ENCODE assay signal across 1 cellular context in genomic region chr1:178371236-178371635, GRCh38.
TF ChIP-seq lines count a peak whose summit lies in the region.

No MANE protein-coding gene starts in this region.

TF ChIP-seq in HEK293, 187 proteins besides CTCF, POLR2A, EP300 and RAD21 (continued from another document):
- TF ChIP-seq ZNF449 (tag by site-specific recombination; IDR thresholded peaks at IDR 0.05) (peak; percentile 39; the same call in 1 of the 2 replicates), ZNF555 (tag by site-specific recombination; conservative IDR thresholded peaks at IDR 0.05) (no peak), ZNF830 (tag by site-specific recombination; IDR thresholded peaks at IDR 0.05; ENCODE audit: low read depth) (no peak), ZNF626 (tag by site-specific recombination; IDR thresholded peaks at IDR 0.05) (no peak), EGR2 (tag by site-specific recombination; IDR thresholded peaks at IDR 0.05; ENCODE audit: low read depth) (peak; percentile 43; the same call in 1 of the 2 replicates), ZFP37 (tag by site-specific recombination; IDR thresholded peaks at IDR 0.05) (no peak; the same call in 1 of the 2 replicates), ZNF223 (tag by site-specific recombination; IDR thresholded peaks at IDR 0.05) (no peak), ZBTB7A (tag by site-specific recombination; IDR thresholded peaks at IDR 0.05; ENCODE audit: low read depth) (no peak), ZNF624 (tag by site-specific recombination; IDR thresholded peaks at IDR 0.05) (no peak), ZNF202 (tag by site-specific recombination; IDR thresholded peaks at IDR 0.05; ENCODE audit: borderline replicate concordance) (no peak), ZNF18 (tag by site-specific recombination; IDR thresholded peaks at IDR 0.05) (no peak), ZNF843 (tag by site-specific recombination; IDR thresholded peaks at IDR 0.05) (no peak; the same call in 1 of the 2 replicates), ZNF501 (tag by site-specific recombination; IDR thresholded peaks at IDR 0.05) (0 out of 2 replicates have a peak, but pooled peaks have one; percentile 26), SCRT2 (tag by site-specific recombination; IDR thresholded peaks at IDR 0.05) (no peak), REPIN1 (tag by site-specific recombination; IDR thresholded peaks at IDR 0.05; ENCODE audit: low read depth) (no peak), ZNF560 (tag by site-specific recombination; IDR thresholded peaks at IDR 0.05; ENCODE audit: borderline replicate concordance) (no peak), HOXD13 (CRISPR knock-in tag; IDR thresholded peaks at IDR 0.05; ENCODE audit: borderline replicate concordance) (no peak), ZNF114 (tag by site-specific recombination; IDR thresholded peaks at IDR 0.05) (no peak), ZEB2 (tag by site-specific recombination; IDR thresholded peaks at IDR 0.05) (no peak), PRDM1 (tag by site-specific recombination; IDR thresholded peaks at IDR 0.05) (no peak), ZBTB17 (tag by site-specific recombination; IDR thresholded peaks at IDR 0.05) (peak; percentile 85), ZBTB1 (tag by site-specific recombination; IDR thresholded peaks at IDR 0.05) (no peak), TRIM28 (IDR thresholded peaks at IDR 0.05; ENCODE audit: borderline replicate concordance, low read length) (no peak), ZNF529 (tag by site-specific recombination; IDR thresholded peaks at IDR 0.05; ENCODE audit: insufficient replicate concordance) (no peak), ZNF48 (tag by site-specific recombination; IDR thresholded peaks at IDR 0.05) (no peak), ZNF302 (tag by site-specific recombination; IDR thresholded peaks at IDR 0.05; ENCODE audit: low read depth) (no peak), ZSCAN4 (tag by site-specific recombination; IDR thresholded peaks at IDR 0.05) (peak; percentile 94), ZNF747 (tag by site-specific recombination; IDR thresholded peaks at IDR 0.05) (no peak), ZNF350 (tag by site-specific recombination; IDR thresholded peaks at IDR 0.05) (no peak), MZF1 (tag by site-specific recombination; IDR thresholded peaks at IDR 0.05; ENCODE audit: borderline replicate concordance) (no peak), ZNF398 (tag by site-specific recombination; IDR thresholded peaks at IDR 0.05) (peak; percentile 23; the same call in 1 of the 2 replicates), ZNF580 (tag by site-specific recombination; IDR thresholded peaks at IDR 0.05) (0 out of 2 replicates have a peak, but pooled peaks have one; percentile 60), ZNF366 (tag by site-specific recombination; conservative IDR thresholded peaks at IDR 0.05) (peak; percentile 61), KLF7 (tag by site-specific recombination; IDR thresholded peaks at IDR 0.05; ENCODE audit: borderline replicate concordance) (no peak), ZFHX2 (tag by site-specific recombination; conservative IDR thresholded peaks at IDR 0.05) (peak; percentile 44), WT1 (tag by site-specific recombination; IDR thresholded peaks at IDR 0.05) (no peak), ZNF792 (tag by site-specific recombination; IDR thresholded peaks at IDR 0.05) (no peak), ATF2 (tag by site-specific recombination; IDR thresholded peaks at IDR 0.05; ENCODE audit: low read depth) (no peak), ZIC2 (tag by site-specific recombination; IDR thresholded peaks at IDR 0.05) (no peak), ZNF610 (tag by site-specific recombination; IDR thresholded peaks at IDR 0.05; ENCODE audit: borderline replicate concordance) (no peak), ZNF341 (tag by site-specific recombination; IDR thresholded peaks at IDR 0.05; ENCODE audit: low read depth) (no peak), KLF8 (tag by site-specific recombination; IDR thresholded peaks at IDR 0.05) (no peak), SALL2 (tag by site-specific recombination; IDR thresholded peaks at IDR 0.05; ENCODE audit: borderline replicate concordance) (no peak), ZNF37A (tag by site-specific recombination; IDR thresholded peaks at IDR 0.05) (no peak), BCL11A (tag by site-specific recombination; IDR thresholded peaks at IDR 0.05; ENCODE audit: low read depth) (no peak), ZNF596 (tag by site-specific recombination; IDR thresholded peaks at IDR 0.05) (no peak), ZNF416 (tag by site-specific recombination; IDR thresholded peaks at IDR 0.05) (no peak), ZNF600 (tag by site-specific recombination; IDR thresholded peaks at IDR 0.05) (0 out of 2 replicates have a peak, but pooled peaks have one; percentile 26), YY2 (tag by site-specific recombination; IDR thresholded peaks at IDR 0.05) (no peak), PATZ1 (tag by site-specific recombination; IDR thresholded peaks at IDR 0.05) (0 out of 2 replicates have a peak, but pooled peaks have one; percentile 11)
